In genomic region chr3:174132421-174133042, GRCh38 we compare ENCODE assay signal across 18 cellular contexts.
DNase-seq lines count a peak whose midpoint lies in the region; ATAC-seq, FAIRE-seq and TF ChIP-seq lines count a peak whose summit lies in the region.
"Had no signal": no experiment of that assay in that cellular context is flagged by ENCODE, and none has a peak within 500 bp of the region (broad histone marks: within the 10 kb centered on the region; RNA-seq: fewer than 3 reads in every experiment).

No MANE protein-coding gene starts in this region.

- peak overlapping the region; percentile 28 for H2BK120ac ChIP-seq in mesendoderm (ENCODE audit: low read depth, low read length)

- no peak for TF ChIP-seq CTCF in Calu3 (IDR thresholded peaks at IDR 0.05; ENCODE audit: unreplicated experiment)
- TF ChIP-seq CTCF in body of pancreas (IDR thresholded peaks at IDR 0.05): no peak
- no peak for TF ChIP-seq CTCF in kidney (IDR thresholded peaks at IDR 0.05; ENCODE audit: borderline replicate concordance, extremely low read depth, insufficient read depth)
- TF ChIP-seq CTCF in natural killer cell (IDR thresholded peaks at IDR 0.05): no peak

- H3K36me3 ChIP-seq in body of pancreas (replicated peaks in 1 of 2; ENCODE audit: insufficient read depth in 1 of 2, low read depth in 2 of 2) (no peaks in the 10 kb centered on the region), kidney (ENCODE audit: control insufficient read depth in 1 of 2, insufficient read depth in 2 of 2, low read length in 2 of 2) (no peaks in the 10 kb centered on the region), mesendoderm (ENCODE audit: control insufficient read depth, insufficient read depth, low read length) (no peaks in the 10 kb centered on the region)

- H3K27ac ChIP-seq in body of pancreas (no peak overlapping the region), kidney (ENCODE audit: low read depth in 2 of 2, low read length in 2 of 2) (peak overlapping the region in 1 of 2 donors; percentile 66), mesendoderm (ENCODE audit: low read depth, low read length) (no peak overlapping the region)
- H3K27ac ChIP-seq: 22Rv1 had no signal

- H3K27ac Mint-ChIP-seq in Calu3 (ENCODE audit: unreplicated experiment) (no peak overlapping the region), natural killer cell (no peak overlapping the region)
- no peak overlapping the region for H3K27ac Mint-ChIP-seq in stimulated activated memory B cell treated with anti-CD40 and anti-IgM and Interleukin-4, amounts not matched to agents 10 μg/mL and 1 μg/mL and 100 μg/mL, for 72 hours
- H3K27ac Mint-ChIP-seq: CD4-positive, alpha-beta memory T cell had no signal

- H3K4me3 Mint-ChIP-seq in Calu3 (ENCODE audit: low read depth, unreplicated experiment): no peak overlapping the region
- no peak overlapping the region for H3K4me3 Mint-ChIP-seq in stimulated activated memory B cell treated with anti-CD40 and anti-IgM and Interleukin-4, amounts not matched to agents 10 μg/mL and 1 μg/mL and 100 μg/mL, for 72 hours
- H3K4me3 Mint-ChIP-seq in natural killer cell: no peak overlapping the region
- H3K4me3 Mint-ChIP-seq: CD4-positive, alpha-beta memory T cell had no signal

- CTCF ChIA-PET in Calu3 (lab: Charles Lee): no interaction called here

- BruUV-seq in Calu3 (replicated peaks; lab: Mats Ljungman, UMichigan): no TSS peak

- H3K4me1 ChIP-seq in body of pancreas (peaks cover 11% of the 10 kb centered on the region), kidney (ENCODE audit: control insufficient read depth in 1 of 2, insufficient read depth in 1 of 2, low read depth in 1 of 2, low read length in 2 of 2) (peaks cover 0 to 4% of the 10 kb centered on the region in 2 donors), mesendoderm (ENCODE audit: control insufficient read depth, low read depth, low read length) (peaks cover 3% of the 10 kb centered on the region)

- no peak overlapping the region for H2AK5ac ChIP-seq in mesendoderm (ENCODE audit: low read length)

- H2BK5ac ChIP-seq in mesendoderm (ENCODE audit: low read length): no peak overlapping the region

- H3K9me3 Mint-ChIP-seq in Calu3 (ENCODE audit: low read depth, unreplicated experiment): no peaks in the 10 kb centered on the region
- no peaks in the 10 kb centered on the region for H3K9me3 Mint-ChIP-seq in stimulated activated memory B cell treated with anti-CD40 and anti-IgM and Interleukin-4, amounts not matched to agents 10 μg/mL and 1 μg/mL and 100 μg/mL, for 72 hours
- peaks cover 0 to 3% of the 10 kb centered on the region in 2 donors for H3K9me3 Mint-ChIP-seq in natural killer cell

- H3K23ac ChIP-seq in mesendoderm (ENCODE audit: low read length): no peak overlapping the region

- H4K8ac ChIP-seq in mesendoderm (ENCODE audit: low read depth, low read length): no peak overlapping the region

- peak; percentile 38 for FAIRE-seq in kidney (lab: Jason Lieb, UNC)
- FAIRE-seq: D721Med had no signal

- H3K4ac ChIP-seq in mesendoderm (ENCODE audit: low read depth, low read length): no peak overlapping the region

- H3K18ac ChIP-seq in mesendoderm (ENCODE audit: low read length): no peak overlapping the region

- TF ChIP-seq POLR2A in body of pancreas (IDR thresholded peaks at IDR 0.05): no peak

- H3K36me3 Mint-ChIP-seq in Calu3 (ENCODE audit: insufficient read depth, unreplicated experiment): no peaks in the 10 kb centered on the region
- no peaks in the 10 kb centered on the region for H3K36me3 Mint-ChIP-seq in stimulated activated memory B cell treated with anti-CD40 and anti-IgM and Interleukin-4, amounts not matched to agents 10 μg/mL and 1 μg/mL and 100 μg/mL, for 72 hours
- no peaks in the 10 kb centered on the region for H3K36me3 Mint-ChIP-seq in natural killer cell
- H3K36me3 Mint-ChIP-seq: CD4-positive, alpha-beta memory T cell had no signal

- intact Hi-C loops in Calu3 (cut with micrococcal nuclease; ENCODE audit: unreplicated experiment): no loop called here
- intact Hi-C loops in body of pancreas (cut with DNase I): no loop called here
- intact Hi-C loops in kidney (cut with DNase I): no loop called here
- intact Hi-C loops in natural killer cell (cut with micrococcal nuclease): no loop called here

- H3K9ac ChIP-seq in kidney (ENCODE audit: low read length in 2 of 2) (no peak overlapping the region), mesendoderm (ENCODE audit: low read length) (no peak overlapping the region)

- H3K56ac ChIP-seq in mesendoderm (ENCODE audit: low read length): no peak overlapping the region

- H3K27me3 ChIP-seq in body of pancreas (no peaks in the 10 kb centered on the region), mesendoderm (ENCODE audit: insufficient read depth, low read length, poor library complexity) (no peaks in the 10 kb centered on the region)

- DNase-seq in Calu3: peak; percentile 20
- no peak for DNase-seq in body of pancreas
- no peak for DNase-seq in kidney
- no peak for DNase-seq in mesendoderm
- DNase-seq in mesenteric fat pad (ENCODE audit: low spot score): no peak
- no peak for DNase-seq in natural killer cell
- DNase-seq: CD4-positive, alpha-beta memory T cell; DND-41; GOT3; NCI-H1048; NCI-H146; NCI-H2081 treated with DMSO at 0.1 percent for 48 hours; NCI-H510A treated with DMSO at 0.1 percent for 48 hours had no signal

- H3K79me2 ChIP-seq in mesendoderm (ENCODE audit: control insufficient read depth, insufficient read depth, low read length): no peaks in the 10 kb centered on the region

- ATAC-seq in body of pancreas: peak; percentile 55
- ATAC-seq in HG03460 (IDR thresholded peaks at IDR 0.05; ENCODE audit: unreplicated experiment): no peak
- no peak for ATAC-seq in stimulated activated memory B cell treated with anti-CD40 and anti-IgM and Interleukin-4, amounts not matched to agents 10 μg/mL and 1 μg/mL and 100 μg/mL, for 72 hours
- ATAC-seq in natural killer cell: no peak
- ATAC-seq: Panc1 had no signal

- H3K4me3 ChIP-seq in body of pancreas (no peak overlapping the region), kidney (ENCODE audit: low read length in 2 of 2) (peak overlapping the region; percentile 6 to 16), mesendoderm (ENCODE audit: low read length) (no peak overlapping the region)

- H4K5ac ChIP-seq in mesendoderm (ENCODE audit: low read length): no peak overlapping the region

- WGBS in body of pancreas, 2 donors: 41 to 44% methylated on average over 5 of the region's 5 CpGs
- WGBS in mesendoderm (ENCODE audit: extremely low coverage, insufficient coverage, low lambda C conversion rate): no CpG with 5 or more reads among the region's 5 CpGs

- H3K9me3 ChIP-seq in body of pancreas: no peaks in the 10 kb centered on the region
- H3K9me3 ChIP-seq in kidney (ENCODE audit: control insufficient read depth in 1 of 2, low read length in 2 of 2): no peaks in the 10 kb centered on the region

- H3K4me1 Mint-ChIP-seq in Calu3 (ENCODE audit: low read depth, unreplicated experiment) (peaks cover 13% of the 10 kb centered on the region), natural killer cell (no peaks in the 10 kb centered on the region)
- no peaks in the 10 kb centered on the region for H3K4me1 Mint-ChIP-seq in stimulated activated memory B cell treated with anti-CD40 and anti-IgM and Interleukin-4, amounts not matched to agents 10 μg/mL and 1 μg/mL and 100 μg/mL, for 72 hours
- H3K4me1 Mint-ChIP-seq: CD4-positive, alpha-beta memory T cell had no signal

- H2BK15ac ChIP-seq in mesendoderm (replicated peaks; ENCODE audit: low read depth): peak overlapping the region; percentile 57

- H3K4me2 ChIP-seq in mesendoderm (ENCODE audit: low read length): no peak overlapping the region

- H3K27me3 Mint-ChIP-seq in Calu3 (ENCODE audit: unreplicated experiment) (no peaks in the 10 kb centered on the region), natural killer cell (ENCODE audit: low read depth in 2 of 2) (no peaks in the 10 kb centered on the region)
- no peaks in the 10 kb centered on the region for H3K27me3 Mint-ChIP-seq in stimulated activated memory B cell treated with anti-CD40 and anti-IgM and Interleukin-4, amounts not matched to agents 10 μg/mL and 1 μg/mL and 100 μg/mL, for 72 hours
- H3K27me3 Mint-ChIP-seq: CD4-positive, alpha-beta memory T cell had no signal

- H3K79me1 ChIP-seq in mesendoderm (ENCODE audit: low read length): no peaks in the 10 kb centered on the region

Comparison
In these comparisons a context has a peak if more than half of its experiments do, and no peak if none do; other contexts are left out.
1. H3K4me3 ChIP-seq: peak in kidney (2 of 2); none in body of pancreas (0 of 2) and mesendoderm (single experiment).